ENCODE assay signal across 11 cellular contexts in genomic region chr4:2297606-2298517, GRCh38. TPM values are rescaled to one million over a fixed set of nuclear protein-coding genes. Genes with fewer than 3 reads are reported as not detected.
A peak's percentile ranks its signal among the peaks of the same experiment; 100 is the strongest.
DNase-seq lines count a peak whose midpoint lies in the region; ATAC-seq, FAIRE-seq and TF ChIP-seq lines count a peak whose summit lies in the region.
"Had no signal": no experiment of that assay in that cellular context is flagged by ENCODE, and none has a peak within 500 bp of the region (broad histone marks: within the 10 kb centered on the region; RNA-seq: fewer than 3 reads in every experiment).

No MANE protein-coding gene starts in this region.

- peak overlapping the region; percentile 41 for H3K27ac Mint-ChIP-seq in activated naive CD8-positive, alpha-beta T cell treated with anti-CD3 and anti-CD28 coated beads for 36 hours
- peak overlapping the region in 1 of 2 donors; percentile 8 for H3K27ac Mint-ChIP-seq in natural killer cell treated with Interleukin-12 subunit alpha and Interleukin-12 subunit beta and Interleukin-15 and Interleukin-18, amount 100 ng/mL, for 72 hours

- H3K4me1 Mint-ChIP-seq in activated naive CD8-positive, alpha-beta T cell treated with anti-CD3 and anti-CD28 coated beads for 36 hours: peaks cover 31% of the 10 kb centered on the region
- H3K4me1 Mint-ChIP-seq in natural killer cell treated with Interleukin-12 subunit alpha and Interleukin-12 subunit beta and Interleukin-15 and Interleukin-18, amount 100 ng/mL, for 72 hours (ENCODE audit: low read depth in 2 of 2): peaks cover 12 to 21% of the 10 kb centered on the region in 2 donors

- ATAC-seq in natural killer cell treated with Interleukin-12 subunit alpha and Interleukin-12 subunit beta and Interleukin-15 and Interleukin-18, amount 100 ng/mL, for 72 hours: no peak
- ATAC-seq in HG02870 (IDR thresholded peaks at IDR 0.05; ENCODE audit: unreplicated experiment): no peak
- ATAC-seq: esophagus mucosa had no signal

- FAIRE-seq in H54 (lab: Jason Lieb, UNC): no peak

- H3K27me3 Mint-ChIP-seq in activated naive CD8-positive, alpha-beta T cell treated with anti-CD3 and anti-CD28 coated beads for 36 hours: no peaks in the 10 kb centered on the region
- no peaks in the 10 kb centered on the region for H3K27me3 Mint-ChIP-seq in natural killer cell treated with Interleukin-12 subunit alpha and Interleukin-12 subunit beta and Interleukin-15 and Interleukin-18, amount 100 ng/mL, for 72 hours

- DNase-seq in stimulated activated CD4-positive, alpha-beta T cell treated with anti-CD3 and anti-CD28 coated beads, Interleukin-1b, Interleukin-23, amount 100 ng/mL, for 48 hours: peak; percentile 34
- no peak for DNase-seq in stimulated activated CD4-positive, alpha-beta T cell treated with anti-CD3 and anti-CD28 coated beads, Interleukin-12 subunit alpha, Interleukin-12 subunit beta, amount 100 ng/mL, for 4 hours
- no peak for DNase-seq in activated naive CD8-positive, alpha-beta T cell treated with anti-CD3 and anti-CD28 coated beads for 36 hours
- peak; percentile 23 for DNase-seq in natural killer cell treated with Interleukin-12 subunit alpha and Interleukin-12 subunit beta and Interleukin-15 and Interleukin-18, amount 100 ng/mL, for 72 hours (ENCODE audit: low spot score)
- DNase-seq in H54 (ENCODE audit: insufficient read length, low spot score) (no peak), NCI-H1694 (lab: John Stamatoyannopoulos, UW) (no peak), activated gamma-delta T cell (lab: John Stamatoyannopoulos, UW) (no peak)
- DNase-seq: NCI-H1694 treated with DMSO at 0.1 percent for 48 hours, NCI-H526 treated with DMSO at 0.1 percent for 48 hours had no signal

- H3K9me3 Mint-ChIP-seq in activated naive CD8-positive, alpha-beta T cell treated with anti-CD3 and anti-CD28 coated beads for 36 hours: peaks cover 3% of the 10 kb centered on the region
- H3K9me3 Mint-ChIP-seq in natural killer cell treated with Interleukin-12 subunit alpha and Interleukin-12 subunit beta and Interleukin-15 and Interleukin-18, amount 100 ng/mL, for 72 hours: no peaks in the 10 kb centered on the region

- TF ChIP-seq POLR2A in H54 (IDR thresholded peaks at IDR 0.05; ENCODE audit: low read depth, low read length): no peak

- peak overlapping the region; percentile 30 for H3K4me3 Mint-ChIP-seq in activated naive CD8-positive, alpha-beta T cell treated with anti-CD3 and anti-CD28 coated beads for 36 hours
- H3K4me3 Mint-ChIP-seq in natural killer cell treated with Interleukin-12 subunit alpha and Interleukin-12 subunit beta and Interleukin-15 and Interleukin-18, amount 100 ng/mL, for 72 hours: no peak overlapping the region

- H3K36me3 Mint-ChIP-seq in activated naive CD8-positive, alpha-beta T cell treated with anti-CD3 and anti-CD28 coated beads for 36 hours: no peaks in the 10 kb centered on the region
- H3K36me3 Mint-ChIP-seq in natural killer cell treated with Interleukin-12 subunit alpha and Interleukin-12 subunit beta and Interleukin-15 and Interleukin-18, amount 100 ng/mL, for 72 hours: no peaks in the 10 kb centered on the region

RNA-seq across cellular contexts. Expression of gene MXD4, which starts 36.0 kb away (rescaled TPM):
- 1 to 10 TPM in 1 of 2 experiments, under 1 TPM in 1; 0.78 to 1.2 TPM for total RNA-seq in activated naive CD8-positive, alpha-beta T cell treated with anti-CD3 and anti-CD28 coated beads for 36 hours
- 10 to 100 TPM; 13.9 to 14.5 TPM for total RNA-seq in natural killer cell treated with Interleukin-12 subunit alpha and Interleukin-12 subunit beta and Interleukin-15 and Interleukin-18, amount 100 ng/mL, for 72 hours

RNA-seq across cellular contexts. Expression of gene HAUS3, which starts 55.9 kb away (rescaled TPM):
- 10 to 100 TPM; 23.6 to 23.7 TPM for total RNA-seq in activated naive CD8-positive, alpha-beta T cell treated with anti-CD3 and anti-CD28 coated beads for 36 hours
- 10 to 100 TPM; 17.6 to 30.0 TPM for total RNA-seq in natural killer cell treated with Interleukin-12 subunit alpha and Interleukin-12 subunit beta and Interleukin-15 and Interleukin-18, amount 100 ng/mL, for 72 hours

RNA-seq across cellular contexts. Expression of gene POLN, which starts 55.9 kb away (rescaled TPM):
- total RNA-seq in activated naive CD8-positive, alpha-beta T cell treated with anti-CD3 and anti-CD28 coated beads for 36 hours: 1 to 10 TPM in 1 of 2 experiments, under 1 TPM in 1; 0.92 to 1.0 TPM
- total RNA-seq in natural killer cell treated with Interleukin-12 subunit alpha and Interleukin-12 subunit beta and Interleukin-15 and Interleukin-18, amount 100 ng/mL, for 72 hours: 1 to 10 TPM; 3.8 to 6.1 TPM

Comparison
In these comparisons a context has a peak if more than half of its experiments do, and no peak if none do; other contexts are left out.
1. DNase-seq: peak in stimulated activated CD4-positive, alpha-beta T cell treated with anti-CD3 and anti-CD28 coated beads, Interleukin-1b, Interleukin-23, amount 100 ng/mL, for 48 hours (single experiment) and natural killer cell treated with Interleukin-12 subunit alpha and Interleukin-12 subunit beta and Interleukin-15 and Interleukin-18, amount 100 ng/mL, for 72 hours (single experiment); none in stimulated activated CD4-positive, alpha-beta T cell treated with anti-CD3 and anti-CD28 coated beads, Interleukin-12 subunit alpha, Interleukin-12 subunit beta, amount 100 ng/mL, for 4 hours (single experiment), activated naive CD8-positive, alpha-beta T cell treated with anti-CD3 and anti-CD28 coated beads for 36 hours (single experiment), H54 (single experiment), NCI-H1694 (single experiment) and activated gamma-delta T cell (single experiment).
2. RNA of gene MXD4, which starts 36.0 kb away (total RNA-seq): 13.9 to 14.5 TPM in natural killer cell treated with Interleukin-12 subunit alpha and Interleukin-12 subunit beta and Interleukin-15 and Interleukin-18, amount 100 ng/mL, for 72 hours; 0.78 to 1.2 TPM in activated naive CD8-positive, alpha-beta T cell treated with anti-CD3 and anti-CD28 coated beads for 36 hours; every median in the first group is over 4 times any median in the second.